Comparison of ENCODE assay signal across 23 cellular contexts in genomic region chr7:47299496-47299895, GRCh38.
A peak's percentile ranks its signal among the peaks of the same experiment; 100 is the strongest.
DNase-seq lines count a peak whose midpoint lies in the region; ATAC-seq, FAIRE-seq and TF ChIP-seq lines count a peak whose summit lies in the region.
"Had no signal": no experiment of that assay in that cellular context is flagged by ENCODE, and none has a peak within 500 bp of the region (broad histone marks: within the 10 kb centered on the region; RNA-seq: fewer than 3 reads in every experiment).

No MANE protein-coding gene starts in this region.

- H3K4me1 Mint-ChIP-seq in activated T-cell treated with anti-CD3 and anti-CD28 coated beads, Interleukin-2, amount 50 U/mL, for 4 hours (ENCODE audit: low read depth) = no peaks in the 10 kb centered on the region
- H3K4me1 Mint-ChIP-seq: B cell, CD14-positive monocyte had no signal

- 93% methylated on average over 8 of the region's 8 CpGs; no CpG with 5 or more reads in 1 of the 2 experiments for WGBS in H1 (ENCODE audit: extremely low coverage in 1 of 2, insufficient coverage in 1 of 2, insufficient read length in 1 of 2, insufficient replicate concordance in 2 of 2, low coverage in 1 of 2, low lambda C conversion rate in 2 of 2, missing lambda C conversion rate in 1 of 2), 2 experiments
- WGBS in neuronal stem cell (ENCODE audit: extremely low coverage in 2 of 2, insufficient read length in 2 of 2, insufficient replicate concordance in 1 of 2), 2 donors = no CpG with 5 or more reads among the region's 8 CpGs

- H3K36me3 Mint-ChIP-seq in activated T-cell treated with anti-CD3 and anti-CD28 coated beads, Interleukin-2, amount 50 U/mL, for 4 hours (ENCODE audit: insufficient read depth) = no peaks in the 10 kb centered on the region
- H3K36me3 Mint-ChIP-seq: CD8-positive, alpha-beta T cell had no signal

- H3K4me3 ChIP-seq in BLaER1 = no peak overlapping the region
- no peak overlapping the region for H3K4me3 ChIP-seq in NT2/D1 (ENCODE audit: insufficient read length, low read depth)
- no peak overlapping the region for H3K4me3 ChIP-seq in H1 (ENCODE audit: extremely low read depth in 1 of 4, insufficient read depth in 2 of 4, low read depth in 3 of 4, low read length in 4 of 4)
- H3K4me3 ChIP-seq in neuronal stem cell (ENCODE audit: low read length in 2 of 2) = no peak overlapping the region

- H3K4me2 ChIP-seq in BLaER1 (peak overlapping the region; percentile 52; the same call in 1 of the 2 replicates), H1 (ENCODE audit: insufficient read depth in 1 of 2, low read depth in 2 of 2, low read length in 2 of 2) (no peak overlapping the region), neuronal stem cell (ENCODE audit: insufficient read depth, low read length, poor library complexity, severe bottlenecking) (no peak overlapping the region)

- H2BK12ac ChIP-seq in H1 (ENCODE audit: low read depth, low read length) (no peak overlapping the region), neuronal stem cell (ENCODE audit: low read length) (no peak overlapping the region)

- no peak for TF ChIP-seq RAD21 in H1 (IDR thresholded peaks at IDR 0.05 in 1 of 2, conservative IDR thresholded peaks at IDR 0.05 in 1 of 2; ENCODE audit: low read depth in 2 of 2, low read length in 2 of 2)

- no peak overlapping the region for H2BK15ac ChIP-seq in H1 (ENCODE audit: low read length)
- no peak overlapping the region for H2BK15ac ChIP-seq in neuronal stem cell (ENCODE audit: low read length)

- no peak overlapping the region for H3K18ac ChIP-seq in H1 (ENCODE audit: extremely low read depth, low read length)
- peak overlapping the region; percentile 68 for H3K18ac ChIP-seq in neuronal stem cell (ENCODE audit: low read length)

- H3K9ac ChIP-seq in BLaER1 (no peak overlapping the region), NT2/D1 (ENCODE audit: insufficient read length, low read depth) (peak overlapping the region; percentile 17), H1 (replicated peaks in 1 of 4; ENCODE audit: extremely low read depth in 1 of 4, low read depth in 3 of 4, low read length in 3 of 4) (no peak overlapping the region), neuronal stem cell (ENCODE audit: low read depth, low read length, poor library complexity) (no peak overlapping the region)

- H3K14ac ChIP-seq in H1 (ENCODE audit: insufficient read length) = no peak overlapping the region
- no peak overlapping the region for H3K14ac ChIP-seq in neuronal stem cell (ENCODE audit: low read length)

- TF ChIP-seq POLR2A in H1 (IDR thresholded peaks at IDR 0.05; ENCODE audit: control extremely low read depth in 1 of 2, low read depth in 2 of 2, low read length in 2 of 2) = no peak

- no peaks in the 10 kb centered on the region for H3K9me3 Mint-ChIP-seq in activated T-cell treated with anti-CD3 and anti-CD28 coated beads, Interleukin-2, amount 50 U/mL, for 4 hours
- H3K9me3 Mint-ChIP-seq: CD14-positive monocyte; CD8-positive, alpha-beta T cell; HFFc6 had no signal

- H3K56ac ChIP-seq in H1 (replicated peaks; ENCODE audit: insufficient read length, low read depth, low read length) = no peak overlapping the region

- no peak overlapping the region for H4K5ac ChIP-seq in H1 (ENCODE audit: insufficient read length, low read depth, low read length)

- H2BK120ac ChIP-seq in H1 (replicated peaks; ENCODE audit: low read depth, low read length) (no peak overlapping the region), neuronal stem cell (ENCODE audit: low read depth, low read length) (peak overlapping the region; percentile 14)

- H3K23ac ChIP-seq in H1 (ENCODE audit: insufficient read length) (no peak overlapping the region), neuronal stem cell (ENCODE audit: low read depth, low read length, poor library complexity) (no peak overlapping the region)

- CTCF ChIA-PET in H1 (lab: Charles Lee; ENCODE audit: partially characterized antibody) = interaction anchor here (0.8 to 4.1 kb wide), 18 partner anchors 9 to 551 kb away, joined by 3 to 26 read pairs (median 6); no protein-coding TSS in a partner anchor

- H3K79me1 ChIP-seq in H1 (ENCODE audit: low read depth, low read length) = no peaks in the 10 kb centered on the region; the same call in 1 of the 2 replicates
- H3K79me1 ChIP-seq in neuronal stem cell (ENCODE audit: low read depth, low read length) = no peaks in the 10 kb centered on the region

- POLR2A ChIA-PET in H1 (lab: Charles Lee; ENCODE audit: partially characterized antibody) = interaction anchor here (0.6 kb wide), 1 partner anchor 130 kb away, joined by 3 read pairs; no protein-coding TSS in a partner anchor

- H4K91ac ChIP-seq in H1 (replicated peaks; ENCODE audit: insufficient read length, low read length) (no peak overlapping the region), neuronal stem cell (ENCODE audit: low read depth, low read length, poor library complexity) (no peak overlapping the region)

- H4K20me1 ChIP-seq in BLaER1 (no peaks in the 10 kb centered on the region), H1 (replicated peaks in 1 of 2; ENCODE audit: control insufficient read depth in 1 of 2, insufficient read depth in 2 of 2, low read length in 2 of 2) (peaks cover 0 to 2% of the 10 kb centered on the region in 2 experiments)

- H2AFZ ChIP-seq in H1 (ENCODE audit: low read length) (no peak overlapping the region), neuronal stem cell (ENCODE audit: low read length) (no peak overlapping the region)

- TF ChIP-seq EP300 in H1 (IDR thresholded peaks at IDR 0.05; ENCODE audit: borderline replicate concordance in 1 of 2, low read depth in 2 of 2, low read length in 2 of 2) = no peak

- no peaks in the 10 kb centered on the region for H3K23me2 ChIP-seq in H1 (ENCODE audit: low read depth, low read length)

- no peak for ATAC-seq in activated T-cell treated with anti-CD3 and anti-CD28 coated beads, Interleukin-2, amount 50 U/mL, for 4 hours
- ATAC-seq: CD8-positive, alpha-beta T cell had no signal

- peaks cover 50% of the 10 kb centered on the region for H3K36me3 ChIP-seq in BLaER1
- peaks cover 90% of the 10 kb centered on the region for H3K36me3 ChIP-seq in NT2/D1 (ENCODE audit: insufficient read depth, insufficient read length, low read length)
- H3K36me3 ChIP-seq in H1 (ENCODE audit: control insufficient read depth in 2 of 4, insufficient read depth in 4 of 4, low read length in 3 of 4) = peaks cover 0 to 3% (median under 1%) of the 10 kb centered on the region in 4 experiments; a peak in 4 of 8 replicates
- H3K36me3 ChIP-seq in neuronal stem cell (replicated peaks in 1 of 2; ENCODE audit: control insufficient read depth in 2 of 2, insufficient read depth in 2 of 2, low read length in 2 of 2) = peaks cover 16 to 30% of the 10 kb centered on the region in 2 donors

- H2AK5ac ChIP-seq in H1 (ENCODE audit: low read depth, low read length) (no peak overlapping the region), neuronal stem cell (ENCODE audit: low read depth, low read length) (no peak overlapping the region)

- H3K9me3 ChIP-seq in BLaER1 (no peaks in the 10 kb centered on the region), NT2/D1 (ENCODE audit: insufficient read depth, low read length) (no peaks in the 10 kb centered on the region), H1 (ENCODE audit: insufficient read depth in 2 of 2, low read depth in 1 of 2, low read length in 1 of 2) (no peaks in the 10 kb centered on the region), neuronal stem cell (replicated peaks in 1 of 2; ENCODE audit: control insufficient read depth in 2 of 2, insufficient read depth in 1 of 2, low read depth in 1 of 2, low read length in 2 of 2) (no peaks in the 10 kb centered on the region)

- H4K8ac ChIP-seq in H1 (ENCODE audit: extremely low read depth, insufficient read depth, low read length) (0 out of 2 replicates have a peak overlapping the region, but pooled peaks have one; percentile 57), neuronal stem cell (ENCODE audit: low read depth, low read length) (no peak overlapping the region)

- no peak overlapping the region for H2BK20ac ChIP-seq in H1 (ENCODE audit: low read length)

- no peak overlapping the region for H3K4me3 Mint-ChIP-seq in activated T-cell treated with anti-CD3 and anti-CD28 coated beads, Interleukin-2, amount 50 U/mL, for 4 hours
- H3K4me3 Mint-ChIP-seq: B cell; CD14-positive monocyte; CD8-positive, alpha-beta T cell; HFFc6 had no signal

- H3K27ac ChIP-seq in BLaER1 (no peak overlapping the region), H1 (ENCODE audit: low read depth, low read length) (no peak overlapping the region), neuronal stem cell (replicated peaks; ENCODE audit: low read length) (no peak overlapping the region)
- H3K27ac ChIP-seq: HL-60 had no signal

- H3K4ac ChIP-seq in H1 (replicated peaks; ENCODE audit: insufficient read length, low read depth, low read length) = no peak overlapping the region
- no peak overlapping the region for H3K4ac ChIP-seq in neuronal stem cell (ENCODE audit: low read length)

- H3K27me3 Mint-ChIP-seq in activated T-cell treated with anti-CD3 and anti-CD28 coated beads, Interleukin-2, amount 50 U/mL, for 4 hours (ENCODE audit: low read depth) = no peaks in the 10 kb centered on the region
- H3K27me3 Mint-ChIP-seq: B cell had no signal

- DNase-seq in NT2/D1 (ENCODE audit: low read depth, low spot score) (no peak), H1 (ENCODE audit: low read depth in 1 of 2, low spot score in 2 of 2) (peak in 1 of 2 experiments; percentile 16), neuronal stem cell (ENCODE audit: low spot score) (no peak), NCI-H748 treated with DMSO at 0.1 percent for 48 hours (lab: John Stamatoyannopoulos, UW) (no peak), NOMO-1 treated with dmso at 0.1 percent for 144 hours (lab: John Stamatoyannopoulos, UW; ENCODE audit: unreplicated experiment) (no peak)
- DNase-seq in activated effector memory CD4-positive, alpha-beta T cell treated with anti-CD3 and anti-CD28 coated beads, Interleukin-2, amount 50 U/mL, for 16 hours = no peak
- DNase-seq in activated T-cell treated with anti-CD3 and anti-CD28 coated beads, Interleukin-2, amount 50 U/mL, for 4 hours = no peak
- DNase-seq: CD8-positive, alpha-beta T cell; COR-L47; DMS153; DMS79 treated with DMSO at 0.1 percent for 48 hours; EL; GOT3; HCEC 1CT; HFFc6 had no signal

- no peak for FAIRE-seq in H1 (lab: Jason Lieb, UNC)
- FAIRE-seq: A204.1, D721Med, G401.6, GM12891 had no signal

- H3K4me1 ChIP-seq in BLaER1 (peaks cover 19% of the 10 kb centered on the region), NT2/D1 (ENCODE audit: insufficient read depth, insufficient read length) (peaks cover 7% of the 10 kb centered on the region), H1 (replicated peaks in 1 of 4; ENCODE audit: control insufficient read depth in 3 of 4, insufficient read depth in 4 of 4, low read length in 3 of 4) (peaks cover 0 to 5% (median 0%) of the 10 kb centered on the region in 4 experiments; a peak in 3 of 7 replicates), neuronal stem cell (ENCODE audit: control insufficient read depth in 2 of 2, insufficient read depth in 1 of 2, low read depth in 1 of 2, low read length in 2 of 2) (peaks cover 0 to 3% of the 10 kb centered on the region in 2 donors)

- no peak for TF ChIP-seq CTCF in H1 (IDR thresholded peaks at IDR 0.05; ENCODE audit: control extremely low read depth in 1 of 3, insufficient read depth in 1 of 3, low read depth in 1 of 3, low read length in 3 of 3)

- H2BK5ac ChIP-seq in H1 (ENCODE audit: low read depth, low read length) = no peak overlapping the region; the same call in 1 of the 2 replicates
- H2BK5ac ChIP-seq in neuronal stem cell (ENCODE audit: low read length) = no peak overlapping the region

- no peaks in the 10 kb centered on the region for H3K79me2 ChIP-seq in H1 (ENCODE audit: control insufficient read depth in 1 of 2, insufficient read depth in 2 of 2, low read length in 2 of 2)

- H3K27me3 ChIP-seq in BLaER1 (no peaks in the 10 kb centered on the region), NT2/D1 (ENCODE audit: insufficient read depth, insufficient read length) (no peaks in the 10 kb centered on the region), H1 (replicated peaks in 1 of 4; ENCODE audit: control insufficient read depth in 3 of 4, extremely low read depth in 1 of 4, insufficient read depth in 3 of 4, low read length in 3 of 4) (no peaks in the 10 kb centered on the region), neuronal stem cell (ENCODE audit: control insufficient read depth in 3 of 3, insufficient read depth in 3 of 3, low read depth in 1 of 3, low read length in 3 of 3) (no peaks in the 10 kb centered on the region)
